In genomic region chr22:23072035-23072910, GRCh38 we compare ENCODE assay signal across 2 cellular contexts.
TF ChIP-seq lines count a peak whose summit lies in the region.

No MANE protein-coding gene starts in this region.

TF ChIP-seq in SK-N-SH, 30 proteins besides CTCF, POLR2A, EP300 and RAD21 (continued from another document):
- TF ChIP-seq REST (IDR thresholded peaks at IDR 0.05; ENCODE audit: low read depth, low read length) = no peak
- no peak for TF ChIP-seq FOXM1 (IDR thresholded peaks at IDR 0.05; ENCODE audit: low read depth)
- TF ChIP-seq FOSL2 (IDR thresholded peaks at IDR 0.05; ENCODE audit: borderline replicate concordance, low read depth) = no peak
- TF ChIP-seq RCOR1 (IDR thresholded peaks at IDR 0.05; ENCODE audit: low read length) = no peak
- no peak for TF ChIP-seq YY1 (IDR thresholded peaks at IDR 0.05; ENCODE audit: low read depth)
- no peak for TF ChIP-seq ELF1 (IDR thresholded peaks at IDR 0.05)

TF ChIP-seq in WTC11, 78 proteins besides CTCF, POLR2A, EP300 and RAD21 (continued from another document):
- TF ChIP-seq FOXP4 (CRISPR knock-in tag; IDR thresholded peaks at IDR 0.05) (no peak), ZNF219 (CRISPR knock-in tag; IDR thresholded peaks at IDR 0.05; ENCODE audit: borderline replicate concordance) (no peak), HMGXB4 (CRISPR knock-in tag; IDR thresholded peaks at IDR 0.05) (no peak), SMAD4 (CRISPR knock-in tag; IDR thresholded peaks at IDR 0.05) (no peak), AFF4 (CRISPR knock-in tag; IDR thresholded peaks at IDR 0.05; ENCODE audit: borderline replicate concordance) (no peak), ZNF121 (CRISPR knock-in tag; IDR thresholded peaks at IDR 0.05) (no peak), ZNF423 (CRISPR knock-in tag; IDR thresholded peaks at IDR 0.05) (no peak), ELF4 (CRISPR knock-in tag; IDR thresholded peaks at IDR 0.05; ENCODE audit: low read depth) (no peak), ZNF263 (CRISPR knock-in tag; IDR thresholded peaks at IDR 0.05; ENCODE audit: low read depth) (no peak), ZNF232 (CRISPR knock-in tag; IDR thresholded peaks at IDR 0.05) (no peak)
